Comparison of ENCODE assay signal across 18 cellular contexts in the genomic region with DNA sequence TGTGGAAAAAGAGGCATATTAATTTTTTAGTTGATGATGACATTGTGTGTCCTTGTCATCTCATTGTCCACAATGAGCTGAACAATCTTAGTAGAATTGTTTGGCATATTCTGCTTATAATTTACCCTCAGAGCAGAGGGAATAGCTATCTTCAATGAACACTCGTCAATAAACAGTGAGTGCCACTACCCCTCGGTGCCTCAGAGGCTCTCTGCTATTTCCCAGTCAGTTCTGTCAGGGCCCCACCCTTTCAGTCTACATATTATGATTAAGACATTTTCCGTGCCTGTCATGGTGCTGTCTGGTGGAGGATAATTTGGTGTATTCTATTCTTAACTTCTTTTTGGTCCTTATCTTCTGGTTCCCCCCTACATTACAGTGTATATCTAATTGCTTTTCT. TPM values are rescaled to one million over a fixed set of nuclear protein-coding genes. Genes with fewer than 3 reads are reported as not detected.
DNase-seq lines count a peak whose midpoint lies in the region; ATAC-seq and TF ChIP-seq lines count a peak whose summit lies in the region.
"Had no signal": no experiment of that assay in that cellular context is flagged by ENCODE, and none has a peak within 500 bp of the region (broad histone marks: within the 10 kb centered on the region; RNA-seq: fewer than 3 reads in every experiment).

No MANE protein-coding gene starts in this region.

- TF ChIP-seq CTCF in HFFc6 (IDR thresholded peaks at IDR 0.05) = no peak

- DNase-seq in activated CD4-positive, alpha-beta T cell treated with anti-CD3 and anti-CD28 coated beads for 36 hours = peak; percentile 7
- DNase-seq in activated CD4-positive, alpha-beta T cell treated with anti-CD3 and anti-CD28 coated beads for 1 hour = no peak
- DNase-seq in NOMO-1 treated with DMSO at 0.1 percent for 48 hours (lab: John Stamatoyannopoulos, UW; ENCODE audit: unreplicated experiment) (peak; percentile 61), HFFc6 (no peak)
- DNase-seq in effector CD8-positive, alpha-beta T cell (lab: John Stamatoyannopoulos, UW) = no peak
- DNase-seq in stimulated activated naive CD8-positive, alpha-beta T cell treated with anti-CD3 and anti-CD28 coated beads, Interleukin-15, amount 100 ng/mL, for 72 hours = no peak
- DNase-seq: Calu3, DMS79, MM.1S, NCI-H1436, NCI-H2029 treated with DMSO at 0.1 percent for 48 hours, NCI-H510A, NCI-H82, RPMI8226, SJCRH30 had no signal

- intact Hi-C loops in activated CD4-positive, alpha-beta T cell treated with anti-CD3 and anti-CD28 coated beads for 36 hours (cut with DNase I, micrococcal nuclease) = no loop called here

- H3K27ac Mint-ChIP-seq in activated CD4-positive, alpha-beta T cell treated with anti-CD3 and anti-CD28 coated beads for 36 hours = peak overlapping the region; percentile 84
- peak overlapping the region; percentile 10 for H3K27ac Mint-ChIP-seq in activated T-helper 17 cell treated with anti-CD3 and anti-CD28 coated beads, Interleukin-2, amount 50 U/mL, for 72 hours
- H3K27ac Mint-ChIP-seq in stimulated activated memory B cell treated with anti-CD40 and anti-IgM and Interleukin-4, amounts not matched to agents 10 μg/mL and 1 μg/mL and 100 μg/mL, for 72 hours = peak overlapping the region; percentile 48
- H3K27ac Mint-ChIP-seq in stimulated activated naive CD8-positive, alpha-beta T cell treated with anti-CD3 and anti-CD28 coated beads, Interleukin-15, amount 100 ng/mL, for 72 hours = peak overlapping the region in 1 of 2 donors; percentile 4
- no peak overlapping the region for H3K27ac Mint-ChIP-seq in HFFc6
- H3K27ac Mint-ChIP-seq: GM23338 had no signal

- POLR2A ChIA-PET in activated CD4-positive, alpha-beta T cell treated with anti-CD3 and anti-CD28 coated beads for 36 hours (lab: Charles Lee) = no interaction called here

- no peaks in the 10 kb centered on the region for H3K27me3 Mint-ChIP-seq in activated CD4-positive, alpha-beta T cell treated with anti-CD3 and anti-CD28 coated beads for 36 hours
- no peaks in the 10 kb centered on the region for H3K27me3 Mint-ChIP-seq in activated T-helper 17 cell treated with anti-CD3 and anti-CD28 coated beads, Interleukin-2, amount 50 U/mL, for 72 hours
- H3K27me3 Mint-ChIP-seq in stimulated activated memory B cell treated with anti-CD40 and anti-IgM and Interleukin-4, amounts not matched to agents 10 μg/mL and 1 μg/mL and 100 μg/mL, for 72 hours = no peaks in the 10 kb centered on the region
- no peaks in the 10 kb centered on the region for H3K27me3 Mint-ChIP-seq in stimulated activated naive CD8-positive, alpha-beta T cell treated with anti-CD3 and anti-CD28 coated beads, Interleukin-15, amount 100 ng/mL, for 72 hours
- no peaks in the 10 kb centered on the region for H3K27me3 Mint-ChIP-seq in HFFc6 (ENCODE audit: insufficient read depth)

- H3K4me1 Mint-ChIP-seq in activated CD4-positive, alpha-beta T cell treated with anti-CD3 and anti-CD28 coated beads for 36 hours = peaks cover 3% of the 10 kb centered on the region
- H3K4me1 Mint-ChIP-seq in activated T-helper 17 cell treated with anti-CD3 and anti-CD28 coated beads, Interleukin-2, amount 50 U/mL, for 72 hours = peaks cover 4% of the 10 kb centered on the region
- H3K4me1 Mint-ChIP-seq in stimulated activated memory B cell treated with anti-CD40 and anti-IgM and Interleukin-4, amounts not matched to agents 10 μg/mL and 1 μg/mL and 100 μg/mL, for 72 hours = peaks cover 8% of the 10 kb centered on the region
- H3K4me1 Mint-ChIP-seq in stimulated activated naive CD8-positive, alpha-beta T cell treated with anti-CD3 and anti-CD28 coated beads, Interleukin-15, amount 100 ng/mL, for 72 hours = peaks cover 6% of the 10 kb centered on the region
- no peaks in the 10 kb centered on the region for H3K4me1 Mint-ChIP-seq in HFFc6 (ENCODE audit: low read depth)
- H3K4me1 Mint-ChIP-seq: GM23338 had no signal

- CTCF ChIA-PET in activated CD4-positive, alpha-beta T cell treated with anti-CD3 and anti-CD28 coated beads for 36 hours (lab: Charles Lee) = interaction anchor here (0.6 kb wide), 1 partner anchor 735 kb away, joined by 3 read pairs; no protein-coding TSS in a partner anchor

- peak; percentile 51 for ATAC-seq in activated CD4-positive, alpha-beta T cell treated with anti-CD3 and anti-CD28 coated beads for 36 hours
- no peak for ATAC-seq in activated T-helper 17 cell treated with anti-CD3 and anti-CD28 coated beads, Interleukin-2, amount 50 U/mL, for 72 hours (replicated peaks)
- ATAC-seq in stimulated activated memory B cell treated with anti-CD40 and anti-IgM and Interleukin-4, amounts not matched to agents 10 μg/mL and 1 μg/mL and 100 μg/mL, for 72 hours = no peak
- ATAC-seq in stimulated activated naive CD8-positive, alpha-beta T cell treated with anti-CD3 and anti-CD28 coated beads, Interleukin-15, amount 100 ng/mL, for 72 hours = no peak
- ATAC-seq: GM23338 had no signal

- no peaks in the 10 kb centered on the region for H3K9me3 Mint-ChIP-seq in activated CD4-positive, alpha-beta T cell treated with anti-CD3 and anti-CD28 coated beads for 36 hours (ENCODE audit: low read depth)
- H3K9me3 Mint-ChIP-seq in activated T-helper 17 cell treated with anti-CD3 and anti-CD28 coated beads, Interleukin-2, amount 50 U/mL, for 72 hours = no peaks in the 10 kb centered on the region
- no peaks in the 10 kb centered on the region for H3K9me3 Mint-ChIP-seq in stimulated activated memory B cell treated with anti-CD40 and anti-IgM and Interleukin-4, amounts not matched to agents 10 μg/mL and 1 μg/mL and 100 μg/mL, for 72 hours
- no peaks in the 10 kb centered on the region for H3K9me3 Mint-ChIP-seq in stimulated activated naive CD8-positive, alpha-beta T cell treated with anti-CD3 and anti-CD28 coated beads, Interleukin-15, amount 100 ng/mL, for 72 hours
- H3K9me3 Mint-ChIP-seq in HFFc6 = no peaks in the 10 kb centered on the region
- H3K9me3 Mint-ChIP-seq: GM23338 had no signal

- peaks cover 17% of the 10 kb centered on the region for H3K36me3 Mint-ChIP-seq in activated CD4-positive, alpha-beta T cell treated with anti-CD3 and anti-CD28 coated beads for 36 hours (ENCODE audit: low read depth)
- peaks cover 10% of the 10 kb centered on the region for H3K36me3 Mint-ChIP-seq in activated T-helper 17 cell treated with anti-CD3 and anti-CD28 coated beads, Interleukin-2, amount 50 U/mL, for 72 hours (ENCODE audit: low read depth)
- H3K36me3 Mint-ChIP-seq in stimulated activated memory B cell treated with anti-CD40 and anti-IgM and Interleukin-4, amounts not matched to agents 10 μg/mL and 1 μg/mL and 100 μg/mL, for 72 hours = peaks cover 11% of the 10 kb centered on the region
- peaks cover 13% of the 10 kb centered on the region; the same call in 1 of the 2 replicates for H3K36me3 Mint-ChIP-seq in HFFc6 (ENCODE audit: low read depth)

- no peak overlapping the region for H3K4me3 Mint-ChIP-seq in activated CD4-positive, alpha-beta T cell treated with anti-CD3 and anti-CD28 coated beads for 36 hours
- H3K4me3 Mint-ChIP-seq in activated T-helper 17 cell treated with anti-CD3 and anti-CD28 coated beads, Interleukin-2, amount 50 U/mL, for 72 hours = no peak overlapping the region
- no peak overlapping the region for H3K4me3 Mint-ChIP-seq in stimulated activated memory B cell treated with anti-CD40 and anti-IgM and Interleukin-4, amounts not matched to agents 10 μg/mL and 1 μg/mL and 100 μg/mL, for 72 hours
- H3K4me3 Mint-ChIP-seq in stimulated activated naive CD8-positive, alpha-beta T cell treated with anti-CD3 and anti-CD28 coated beads, Interleukin-15, amount 100 ng/mL, for 72 hours = no peak overlapping the region
- no peak overlapping the region for H3K4me3 Mint-ChIP-seq in HFFc6
- H3K4me3 Mint-ChIP-seq: GM23338 had no signal

RNA-seq across cellular contexts. Expression of gene NUS1, which starts 31.2 kb away (rescaled TPM):
- total RNA-seq in activated CD4-positive, alpha-beta T cell treated with anti-CD3 and anti-CD28 coated beads for 36 hours = 10 to 100 TPM; 34.0 to 38.3 TPM
- 10 to 100 TPM; 34.5 to 43.5 TPM for total RNA-seq in activated T-helper 17 cell treated with anti-CD3 and anti-CD28 coated beads, Interleukin-2, amount 50 U/mL, for 72 hours
- total RNA-seq in HFFc6 (2021; fragmentation: NEBNext Ultra II Directional; extraction: Animal tissue kit (Norgen Biotek cat#: 25700)) = 10 to 100 TPM; 44.4 to 55.2 (median 48.7) TPM

Comparison
In these comparisons a context has a peak if more than half of its experiments do, and no peak if none do; other contexts are left out.
1. DNase-seq: peak in activated CD4-positive, alpha-beta T cell treated with anti-CD3 and anti-CD28 coated beads for 36 hours (single experiment) and NOMO-1 treated with DMSO at 0.1 percent for 48 hours (single experiment); none in activated CD4-positive, alpha-beta T cell treated with anti-CD3 and anti-CD28 coated beads for 1 hour (single experiment), effector CD8-positive, alpha-beta T cell (single experiment), stimulated activated naive CD8-positive, alpha-beta T cell treated with anti-CD3 and anti-CD28 coated beads, Interleukin-15, amount 100 ng/mL, for 72 hours (0 of 2) and HFFc6 (single experiment).